Comparison of ENCODE assay signal across 14 cellular contexts in the genomic region with DNA sequence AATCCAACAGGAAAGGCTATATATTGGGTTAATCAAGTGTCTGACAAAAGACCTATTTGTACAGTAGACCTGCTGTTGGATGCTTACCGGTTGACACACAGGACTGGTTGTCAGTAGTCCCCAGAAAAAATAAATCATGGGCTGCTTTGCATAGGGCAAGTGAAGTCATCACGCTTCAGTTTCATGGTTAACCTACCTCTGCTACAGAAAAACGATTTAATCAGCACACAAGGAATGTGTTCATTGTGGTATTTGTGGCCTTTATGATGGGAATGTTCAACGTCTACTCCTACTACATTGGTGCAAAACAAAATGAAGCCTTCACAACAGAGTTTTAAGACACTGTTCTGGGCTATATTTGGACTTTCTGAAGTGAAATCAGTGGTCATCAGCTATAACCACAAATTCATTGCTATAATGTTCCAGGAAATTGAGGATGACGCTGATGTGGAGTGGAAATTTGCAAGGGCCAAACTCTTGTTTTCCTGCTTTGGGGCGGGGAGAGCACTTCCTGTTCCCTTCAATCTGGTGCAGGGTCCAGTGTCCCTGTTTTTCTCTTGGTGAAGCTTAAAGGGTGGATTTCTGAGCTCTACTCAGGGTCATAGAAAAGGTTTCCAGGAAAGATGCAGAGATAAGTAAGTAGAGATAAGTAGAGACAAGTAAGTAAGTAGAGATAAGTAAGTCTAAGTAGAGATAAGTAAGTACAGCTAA.
"Had no signal": no experiment of that assay in that cellular context is flagged by ENCODE, and none has a peak within 500 bp of the region (broad histone marks: within the 10 kb centered on the region; RNA-seq: fewer than 3 reads in every experiment).

No MANE protein-coding gene starts in this region.

- H3K36me3 ChIP-seq: adrenal gland, WERI-Rb-1 had no signal

- DNase-seq: activated CD4-positive, alpha-beta T cell treated with anti-CD3 and anti-CD28 coated beads for 4 hours; activated CD8-positive, alpha-beta memory T cell treated with anti-CD3 and anti-CD28 coated beads, Interleukin-2, amount 50 U/mL, for 48 hours; activated CD8-positive, alpha-beta T cell treated with anti-CD3 and anti-CD28 coated beads, Interleukin-2, amount 10 ng/mL, durations not matched to agents 7 days and 5 days; activated naive CD4-positive, alpha-beta T cell treated with anti-CD3 and anti-CD28 coated beads for 36 hours; cerebellar nuclear complex; erythroblast; stimulated activated CD4-positive, alpha-beta T cell treated with anti-CD3 and anti-CD28 coated beads, Interleukin-15, amount 100 ng/mL, for 24 hours; stimulated activated CD4-positive, alpha-beta T cell treated with anti-CD3 and anti-CD28 coated beads, Interleukin-4, amount 100 ng/mL, for 24 hours; stimulated activated naive CD8-positive, alpha-beta T cell treated with anti-CD3 and anti-CD28 coated beads, Interleukin-15, amount 100 ng/mL, for 72 hours; testis; upper lobe of right lung; WERI-Rb-1 had no signal

- H3K4me1 ChIP-seq: testis had no signal

- H3K27ac ChIP-seq: testis, upper lobe of right lung, WERI-Rb-1 had no signal

- H3K27me3 ChIP-seq: adrenal gland, testis, upper lobe of right lung had no signal

- ATAC-seq: activated CD8-positive, alpha-beta T cell treated with anti-CD3 and anti-CD28 coated beads, Interleukin-2, amount 10 ng/mL, durations not matched to agents 7 days and 5 days; left lobe of liver; stimulated activated naive CD8-positive, alpha-beta T cell treated with anti-CD3 and anti-CD28 coated beads, Interleukin-15, amount 100 ng/mL, for 72 hours; upper lobe of right lung had no signal

- H3K9me3 ChIP-seq: adrenal gland, testis, upper lobe of right lung had no signal

- H3K4me3 ChIP-seq: adrenal gland, testis, upper lobe of right lung had no signal
